Comparison of ENCODE assay signal across 8 cellular contexts in the genomic region with DNA sequence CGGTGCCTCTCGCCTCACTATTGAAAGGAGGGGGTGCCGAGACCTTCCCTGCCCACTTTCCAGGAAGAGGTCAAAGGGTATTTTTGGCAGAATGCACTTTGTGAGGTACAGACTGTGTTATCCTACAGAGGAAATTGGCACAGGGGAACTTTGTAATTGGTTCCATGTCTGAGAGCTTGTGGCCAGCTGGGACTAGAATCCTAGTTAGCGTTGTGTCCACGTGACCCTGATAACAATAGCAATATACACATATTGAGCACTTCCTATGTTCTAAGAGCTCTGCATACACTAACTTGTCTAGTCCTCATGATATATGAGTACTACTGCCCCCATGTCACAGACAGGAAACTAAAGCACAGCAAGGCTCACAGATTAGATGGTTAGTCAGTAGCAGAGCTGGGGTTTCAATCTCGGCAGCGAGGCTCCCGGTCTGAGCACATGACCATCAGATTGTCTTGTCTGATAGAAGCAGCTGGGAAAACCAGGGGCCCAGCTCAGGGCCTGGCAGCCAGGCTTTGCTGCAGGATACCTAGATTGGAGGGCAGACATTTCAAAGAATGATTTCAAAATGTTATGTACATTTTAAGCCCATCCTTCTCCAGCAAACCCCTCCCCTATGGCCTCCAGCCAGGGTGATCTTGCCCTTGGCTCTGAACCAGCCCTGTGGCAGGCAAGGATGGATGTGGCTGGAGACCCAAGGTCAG. TPM values are rescaled to one million over a fixed set of nuclear protein-coding genes. Genes with fewer than 3 reads are reported as not detected.
A peak's percentile ranks its signal among the peaks of the same experiment; 100 is the strongest.
DNase-seq lines count a peak whose midpoint lies in the region; ATAC-seq and TF ChIP-seq lines count a peak whose summit lies in the region.

No MANE protein-coding gene starts in this region.

- DNase-seq in AG08396 (ENCODE audit: low spot score), result peak; percentile 45
- DNase-seq in NCI-H2196 treated with DMSO at 0.1 percent for 48 hours (lab: John Stamatoyannopoulos, UW; ENCODE audit: unreplicated experiment), result peak; percentile 63
- DNase-seq in activated T-cell treated with anti-CD3 and anti-CD28 coated beads for 4 hours, result peak; percentile 34
- peak in 1 of 2 donors; percentile 35 for DNase-seq in foreskin keratinocyte
- DNase-seq in pulmonary artery endothelial cell (ENCODE audit: low read depth, low spot score), result peak; percentile 95
- no peak for DNase-seq in D341Med (ENCODE audit: low spot score)

- no peaks in the 10 kb centered on the region for H3K4me1 ChIP-seq in foreskin keratinocyte

- no peak for TF ChIP-seq CTCF in foreskin keratinocyte (conservative IDR thresholded peaks at IDR 0.05)

- no peak overlapping the region for H3K27ac ChIP-seq in foreskin keratinocyte

- ATAC-seq in GM18873 (IDR thresholded peaks at IDR 0.05; ENCODE audit: low FRiP score, unreplicated experiment) (peak; percentile 83), HG03064 (IDR thresholded peaks at IDR 0.05; ENCODE audit: low read depth, unreplicated experiment) (peak; percentile 79), foreskin keratinocyte (peak; percentile 24)

- no peaks in the 10 kb centered on the region for H3K27me3 ChIP-seq in foreskin keratinocyte

RNA-seq across cellular contexts. Expression of a gene that starts 1.4 kb away (rescaled TPM):
- total RNA-seq in foreskin keratinocyte (34.0 and 36.5 TPM in 2 replicates), pulmonary artery endothelial cell (1.3 and 2.5 TPM in 2 replicates)
- polyA plus RNA-seq in foreskin keratinocyte, result 47.3 and 63.7 TPM in 2 replicates

Comparison
In these comparisons a context has a peak if more than half of its experiments do, and no peak if none do; other contexts are left out.
1. ATAC-seq: peak in every context shown above with its lines; median percentile 83 in GM18873; 79 in HG03064; 24 in foreskin keratinocyte.